Comparison of ENCODE assay signal across 20 cellular contexts in genomic region chr1:201561604-201562003, GRCh38. TPM values are rescaled to one million over a fixed set of nuclear protein-coding genes. Genes with fewer than 3 reads are reported as not detected.
DNase-seq lines count a peak whose midpoint lies in the region; ATAC-seq and TF ChIP-seq lines count a peak whose summit lies in the region.
"Had no signal": no experiment of that assay in that cellular context is flagged by ENCODE, and none has a peak within 500 bp of the region (broad histone marks: within the 10 kb centered on the region; RNA-seq: fewer than 3 reads in every experiment).

No MANE protein-coding gene starts in this region.

- H3K4me2 ChIP-seq in BLaER1 treated with 17β-estradiol and CSF1 and Interleukin-3, amounts not matched to agents 10 nM and 100 nM = peak overlapping the region; percentile 35 to 85 (median 75); a peak in 20 of 22 replicates
- peak overlapping the region; percentile 78 for H3K4me2 ChIP-seq in skeletal muscle satellite cell (ENCODE audit: low read length)
- H3K4me2 ChIP-seq: KMS-11 had no signal

- peaks cover 5% of the 10 kb centered on the region for H3K36me3 Mint-ChIP-seq in HFFc6 (ENCODE audit: low read depth)
- H3K36me3 Mint-ChIP-seq: activated CD4-positive, alpha-beta memory T cell treated with anti-CD3 and anti-CD28 coated beads for 36 hours; natural killer cell had no signal

- no peak for DNase-seq in HFFc6
- DNase-seq in cardiac fibroblast (ENCODE audit: low read depth in 2 of 2) = peak; percentile 27 to 56
- no peak for DNase-seq in NCI-H2107 (lab: John Stamatoyannopoulos, UW)
- DNase-seq in HuH-7 (ENCODE audit: low spot score) = no peak
- DNase-seq in effector memory CD4-positive, alpha-beta T cell = no peak
- DNase-seq: activated CD4-positive, alpha-beta memory T cell treated with anti-CD3 and anti-CD28 coated beads for 36 hours; activated CD4-positive, CD25-positive, alpha-beta regulatory T cell; amygdala; Caco-2; effector CD4-positive, alpha-beta T cell; natural killer cell; NCI-H524; Peyer's patch; stimulated activated naive CD8-positive, alpha-beta T cell treated with anti-CD3 and anti-CD28 coated beads, Interleukin-15, Interleukin-2, amounts not matched to agents 100 U/mL and 50 U/mL, for 24 hours had no signal

- H4K20me1 ChIP-seq in BLaER1 treated with 17β-estradiol and CSF1 and Interleukin-3, amounts not matched to agents 10 nM and 100 nM = peaks cover 0 to 100% (median 97%) of the 10 kb centered on the region in 11 experiments; a peak in 19 of 22 replicates

- H3K9me3 Mint-ChIP-seq in HFFc6 = no peaks in the 10 kb centered on the region
- H3K9me3 Mint-ChIP-seq: activated CD4-positive, alpha-beta memory T cell treated with anti-CD3 and anti-CD28 coated beads for 36 hours; natural killer cell had no signal

- no peak for TF ChIP-seq CTCF in HFFc6 (IDR thresholded peaks at IDR 0.05)
- TF ChIP-seq CTCF in cardiac fibroblast (IDR thresholded peaks at IDR 0.05; ENCODE audit: low read depth, low read length) = no peak

- peak overlapping the region in 1 of 11 experiments; percentile 34; a peak in 1 of 22 replicates for H3K9ac ChIP-seq in BLaER1 treated with 17β-estradiol and CSF1 and Interleukin-3, amounts not matched to agents 10 nM and 100 nM
- peak overlapping the region; percentile 75 for H3K9ac ChIP-seq in skeletal muscle satellite cell (ENCODE audit: low read depth, low read length)
- H3K9ac ChIP-seq: KMS-11 had no signal

- no peaks in the 10 kb centered on the region; the same call in 1 of the 2 replicates for H3K27me3 Mint-ChIP-seq in HFFc6 (ENCODE audit: insufficient read depth)
- H3K27me3 Mint-ChIP-seq: activated CD4-positive, alpha-beta memory T cell treated with anti-CD3 and anti-CD28 coated beads for 36 hours; B cell had no signal

- peaks cover 91% of the 10 kb centered on the region for H3K4me1 Mint-ChIP-seq in HFFc6 (ENCODE audit: low read depth)

- no peak for ATAC-seq in HG03354 (IDR thresholded peaks at IDR 0.05; ENCODE audit: poor library complexity, severe bottlenecking, unreplicated experiment)
- ATAC-seq: natural killer cell; stimulated activated naive CD8-positive, alpha-beta T cell treated with anti-CD3 and anti-CD28 coated beads, Interleukin-15, Interleukin-2, amounts not matched to agents 100 U/mL and 50 U/mL, for 24 hours had no signal

- peak overlapping the region; percentile 78 for H3K4me3 Mint-ChIP-seq in HFFc6
- H3K4me3 Mint-ChIP-seq: activated CD4-positive, alpha-beta memory T cell treated with anti-CD3 and anti-CD28 coated beads for 36 hours; B cell; natural killer cell had no signal

- H3K4me1 ChIP-seq in BLaER1 treated with 17β-estradiol and CSF1 and Interleukin-3, amounts not matched to agents 10 nM and 100 nM = peaks cover 65 to 95% (median 81%) of the 10 kb centered on the region in 10 experiments
- H3K4me1 ChIP-seq in skeletal muscle satellite cell (ENCODE audit: control insufficient read depth, insufficient read depth, low read length) = peaks cover 84% of the 10 kb centered on the region
- H3K4me1 ChIP-seq in effector memory CD4-positive, alpha-beta T cell (ENCODE audit: control insufficient read depth, insufficient read depth, low read length, poor library complexity, severe bottlenecking) = no peaks in the 10 kb centered on the region
- H3K4me1 ChIP-seq: Caco-2 had no signal

- no peak overlapping the region for H3K4me3 ChIP-seq in BLaER1 treated with 17β-estradiol and CSF1 and Interleukin-3, amounts not matched to agents 10 nM and 100 nM
- H3K4me3 ChIP-seq in cardiac fibroblast (replicated peaks in 1 of 2; ENCODE audit: low read depth in 2 of 2, low read length in 2 of 2) = no peak overlapping the region
- H3K4me3 ChIP-seq in skeletal muscle satellite cell (ENCODE audit: low read length) = no peak overlapping the region
- no peak overlapping the region for H3K4me3 ChIP-seq in effector memory CD4-positive, alpha-beta T cell (ENCODE audit: insufficient read depth, low read depth, low read length, poor library complexity, severe bottlenecking)
- H3K4me3 ChIP-seq: Peyer's patch, tibial nerve had no signal

- peaks cover 0 to 67% (median 33%) of the 10 kb centered on the region in 11 experiments; a peak in 18 of 22 replicates for H3K36me3 ChIP-seq in BLaER1 treated with 17β-estradiol and CSF1 and Interleukin-3, amounts not matched to agents 10 nM and 100 nM
- no peaks in the 10 kb centered on the region for H3K36me3 ChIP-seq in skeletal muscle satellite cell (ENCODE audit: insufficient read depth, low read length)
- no peaks in the 10 kb centered on the region for H3K36me3 ChIP-seq in effector memory CD4-positive, alpha-beta T cell (ENCODE audit: control insufficient read depth, insufficient read depth, low read length)
- H3K36me3 ChIP-seq: Peyer's patch, tibial nerve had no signal

- H3K27me3 ChIP-seq in BLaER1 treated with 17β-estradiol and CSF1 and Interleukin-3, amounts not matched to agents 10 nM and 100 nM = no peaks in the 10 kb centered on the region
- H3K27me3 ChIP-seq in skeletal muscle satellite cell (ENCODE audit: control insufficient read depth, insufficient read depth, low read length) = no peaks in the 10 kb centered on the region
- H3K27me3 ChIP-seq in effector memory CD4-positive, alpha-beta T cell (replicated peaks; ENCODE audit: control insufficient read depth, insufficient read depth, low read length, poor library complexity, severe bottlenecking) = no peaks in the 10 kb centered on the region
- H3K27me3 ChIP-seq: Peyer's patch, tibial nerve had no signal

- peak overlapping the region; percentile 95 for H3K27ac Mint-ChIP-seq in HFFc6
- H3K27ac Mint-ChIP-seq: activated CD4-positive, alpha-beta memory T cell treated with anti-CD3 and anti-CD28 coated beads for 36 hours; B cell; natural killer cell had no signal

- H3K9me3 ChIP-seq in BLaER1 treated with 17β-estradiol and CSF1 and Interleukin-3, amounts not matched to agents 10 nM and 100 nM (replicated peaks in 1 of 11) = no peaks in the 10 kb centered on the region
- H3K9me3 ChIP-seq in skeletal muscle satellite cell (replicated peaks; ENCODE audit: low read length) = no peaks in the 10 kb centered on the region
- H3K9me3 ChIP-seq in effector memory CD4-positive, alpha-beta T cell (ENCODE audit: control insufficient read depth, low read length) = no peaks in the 10 kb centered on the region
- H3K9me3 ChIP-seq: Caco-2, Peyer's patch, tibial nerve had no signal

- H3K27ac ChIP-seq in BLaER1 treated with 17β-estradiol and CSF1 and Interleukin-3, amounts not matched to agents 10 nM and 100 nM = peak overlapping the region in 8 of 11 experiments; percentile 0 to 64 (median 40); a peak in 12 of 22 replicates
- no peak overlapping the region for H3K27ac ChIP-seq in effector memory CD4-positive, alpha-beta T cell (ENCODE audit: insufficient read depth, low read length, poor library complexity, severe bottlenecking)
- H3K27ac ChIP-seq: KMS-11 had no signal

RNA-seq across cellular contexts. Expression of gene NAV1, which starts 22.7 kb away (rescaled TPM):
- 10 to 100 TPM; 72.9 to 88.0 (median 78.4) TPM for total RNA-seq in HFFc6 (2021; fragmentation: NEBNext Ultra II Directional; extraction: Animal tissue kit (Norgen Biotek cat#: 25700))
- 43.9 and 60.7 TPM in 2 replicates for total RNA-seq in skeletal muscle satellite cell (2012; rRNA removed)

RNA-seq across cellular contexts. Expression of gene CSRP1, which starts 54.7 kb away (rescaled TPM):
- total RNA-seq in HFFc6 (2021; fragmentation: NEBNext Ultra II Directional; extraction: Animal tissue kit (Norgen Biotek cat#: 25700)) = 100 to 1,000 TPM; 540 to 614 (median 577) TPM
- total RNA-seq in skeletal muscle satellite cell (2012; rRNA removed) = 169 and 175 TPM in 2 replicates

Comparison
In these comparisons a context has a peak if more than half of its experiments do, and no peak if none do; other contexts are left out.
1. DNase-seq: peak in cardiac fibroblast (2 of 2); none in HFFc6 (single experiment), NCI-H2107 (single experiment), HuH-7 (single experiment) and effector memory CD4-positive, alpha-beta T cell (0 of 3).